In the genomic region with DNA sequence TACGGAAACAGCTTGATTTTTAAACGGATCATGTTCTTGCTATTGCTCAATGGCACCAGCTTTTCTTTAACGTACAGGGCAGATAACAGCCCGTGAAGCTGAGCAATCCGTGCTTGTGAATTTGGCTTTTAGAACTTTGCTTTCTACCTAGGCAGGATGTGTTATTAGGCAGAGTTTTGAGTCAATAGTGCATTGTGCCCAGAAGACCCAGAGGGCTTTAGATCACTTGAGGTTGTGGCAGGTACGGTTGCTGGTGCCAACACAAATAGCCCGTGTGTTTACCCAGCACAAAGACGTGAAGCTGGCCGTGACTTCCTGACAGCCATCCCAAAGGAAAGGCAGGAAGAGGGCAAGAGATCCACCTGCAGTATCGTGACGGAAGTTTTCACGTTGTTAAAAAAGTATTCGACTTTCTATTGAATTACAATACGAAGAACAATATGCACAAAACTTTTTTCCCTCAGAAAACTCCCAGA, we compare ENCODE assay signal across 14 cellular contexts.
DNase-seq lines count a peak whose midpoint lies in the region; ATAC-seq, FAIRE-seq and TF ChIP-seq lines count a peak whose summit lies in the region.
"Had no signal": no experiment of that assay in that cellular context is flagged by ENCODE, and none has a peak within 500 bp of the region (broad histone marks: within the 10 kb centered on the region; RNA-seq: fewer than 3 reads in every experiment).

No MANE protein-coding gene starts in this region.

- H2AFZ ChIP-seq in H9 (ENCODE audit: low read length) (no peak overlapping the region), neuronal stem cell (ENCODE audit: low read length) (no peak overlapping the region)

- no peak overlapping the region for H3K27ac Mint-ChIP-seq in H9
- H3K27ac Mint-ChIP-seq: activated naive CD8-positive, alpha-beta T cell treated with anti-CD3 and anti-CD28 coated beads for 36 hours; T-helper 2 cell treated with Interferon-gamma antibody and Interleukin-4, amounts not matched to agents 5 μg/mL and 100 μg/mL, for 36 hours had no signal

- DNase-seq in H9 (peak; percentile 18), NCI-H2107 (lab: John Stamatoyannopoulos, UW) (peak; percentile 29), T47D (ENCODE audit: low read depth in 1 of 2, low spot score in 1 of 2) (peak; percentile 64 to 78), neuronal stem cell (ENCODE audit: low spot score) (no peak), GM19239 (ENCODE audit: insufficient read length, low spot score) (no peak)
- DNase-seq: activated naive CD8-positive, alpha-beta T cell treated with anti-CD3 and anti-CD28 coated beads for 36 hours; dermis blood vessel endothelial cell; left cardiac atrium had no signal

- H3K4ac ChIP-seq in H9 (ENCODE audit: low read depth, low read length) (no peak overlapping the region), neuronal stem cell (ENCODE audit: low read length) (no peak overlapping the region)

- H2BK12ac ChIP-seq in H9 (ENCODE audit: insufficient read length, low read depth, low read length) (no peak overlapping the region), neuronal stem cell (ENCODE audit: low read length) (no peak overlapping the region)

- no peak overlapping the region for H4K5ac ChIP-seq in H9 (ENCODE audit: insufficient read length, low read depth, low read length)

- H3T11ph ChIP-seq in H9 (ENCODE audit: low read length), result no peak overlapping the region

- peaks cover 12% of the 10 kb centered on the region for H3K27me3 Mint-ChIP-seq in H9 (ENCODE audit: low read depth)

- no CpG with 5 or more reads among the region's 14 CpGs for WGBS in H9 (ENCODE audit: extremely low coverage, insufficient read length, low lambda C conversion rate)
- no CpG with 5 or more reads among the region's 14 CpGs for WGBS in neuronal stem cell (ENCODE audit: extremely low coverage in 2 of 2, insufficient read length in 2 of 2, insufficient replicate concordance in 1 of 2), 2 donors

- H4K91ac ChIP-seq in H9 (ENCODE audit: insufficient read length, low read depth, low read length), result no peak overlapping the region
- no peak overlapping the region for H4K91ac ChIP-seq in neuronal stem cell (ENCODE audit: low read depth, low read length, poor library complexity)

- no peak overlapping the region for H3K56ac ChIP-seq in H9 (ENCODE audit: insufficient read length, low read depth, low read length)

- H3K4me3 ChIP-seq in neuronal stem cell (ENCODE audit: low read length in 2 of 2), result no peak overlapping the region
- H3K4me3 ChIP-seq: BLaER1 treated with 17β-estradiol and CSF1 and Interleukin-3, amounts not matched to agents 10 nM and 100 nM; gastroesophageal sphincter had no signal

- in situ Hi-C loops in T47D (cut with HindIII; ENCODE audit: low pct_unique_long_range_greater_than_20kb, low sequenced_read_pairs), result no loop called here

- no peaks in the 10 kb centered on the region for H3K27me3 ChIP-seq in H9 (ENCODE audit: insufficient read depth, low read length)
- H3K27me3 ChIP-seq in neuronal stem cell (ENCODE audit: control insufficient read depth in 3 of 3, insufficient read depth in 3 of 3, low read depth in 1 of 3, low read length in 3 of 3), result no peaks in the 10 kb centered on the region
- H3K27me3 ChIP-seq: BLaER1 treated with 17β-estradiol and CSF1 and Interleukin-3, amounts not matched to agents 10 nM and 100 nM had no signal

- H3K9ac ChIP-seq in H9 (ENCODE audit: extremely low read depth, insufficient read length, low read length), result no peak overlapping the region
- no peak overlapping the region for H3K9ac ChIP-seq in neuronal stem cell (ENCODE audit: low read depth, low read length, poor library complexity)
- H3K9ac ChIP-seq: BLaER1 treated with 17β-estradiol and CSF1 and Interleukin-3, amounts not matched to agents 10 nM and 100 nM had no signal

- H3K23ac ChIP-seq in H9 (ENCODE audit: insufficient read length, low read depth, low read length), result no peak overlapping the region
- H3K23ac ChIP-seq in neuronal stem cell (ENCODE audit: low read depth, low read length, poor library complexity), result peak overlapping the region; percentile 35

- H2BK5ac ChIP-seq in H9 (ENCODE audit: insufficient read length, low read length), result no peak overlapping the region
- no peak overlapping the region for H2BK5ac ChIP-seq in neuronal stem cell (ENCODE audit: low read length)

- no peaks in the 10 kb centered on the region for H4K20me1 ChIP-seq in H9 (ENCODE audit: control insufficient read depth, insufficient read depth, insufficient read length)
- H4K20me1 ChIP-seq: BLaER1 treated with 17β-estradiol and CSF1 and Interleukin-3, amounts not matched to agents 10 nM and 100 nM had no signal

- no peak overlapping the region for H2AK5ac ChIP-seq in H9 (ENCODE audit: insufficient read length, low read length)
- no peak overlapping the region for H2AK5ac ChIP-seq in neuronal stem cell (ENCODE audit: low read depth, low read length)

- H3K36me3 Mint-ChIP-seq in H9 (ENCODE audit: insufficient read depth in 1 of 3, low read depth in 3 of 3), result no peaks in the 10 kb centered on the region; a peak in 2 of 7 replicates
- H3K36me3 Mint-ChIP-seq: activated naive CD8-positive, alpha-beta T cell treated with anti-CD3 and anti-CD28 coated beads for 36 hours had no signal

- no peaks in the 10 kb centered on the region for H3K9me3 ChIP-seq in H9 (ENCODE audit: control insufficient read depth, low read depth, low read length)
- H3K9me3 ChIP-seq in neuronal stem cell (replicated peaks in 1 of 2; ENCODE audit: control insufficient read depth in 2 of 2, insufficient read depth in 1 of 2, low read depth in 1 of 2, low read length in 2 of 2), result no peaks in the 10 kb centered on the region
- H3K9me3 ChIP-seq: BLaER1 treated with 17β-estradiol and CSF1 and Interleukin-3, amounts not matched to agents 10 nM and 100 nM; gastroesophageal sphincter had no signal

- no peak overlapping the region; a peak in 1 of 5 replicates for H3K4me3 Mint-ChIP-seq in H9
- H3K4me3 Mint-ChIP-seq: activated naive CD8-positive, alpha-beta T cell treated with anti-CD3 and anti-CD28 coated beads for 36 hours; T-helper 2 cell treated with Interferon-gamma antibody and Interleukin-4, amounts not matched to agents 5 μg/mL and 100 μg/mL, for 36 hours had no signal

- no peaks in the 10 kb centered on the region for H3K36me3 ChIP-seq in neuronal stem cell (replicated peaks in 1 of 2; ENCODE audit: control insufficient read depth in 2 of 2, insufficient read depth in 2 of 2, low read length in 2 of 2)
- H3K36me3 ChIP-seq: gastroesophageal sphincter had no signal

- peaks cover 17 to 28% of the 10 kb centered on the region in 2 experiments for H3K4me1 Mint-ChIP-seq in H9
- H3K4me1 Mint-ChIP-seq: activated naive CD8-positive, alpha-beta T cell treated with anti-CD3 and anti-CD28 coated beads for 36 hours had no signal

- H3K23me2 ChIP-seq in H9 (ENCODE audit: insufficient read length, low read depth, low read length, poor library complexity, severe bottlenecking), result peaks cover 2% of the 10 kb centered on the region

- no peaks in the 10 kb centered on the region for H3K4me1 ChIP-seq in H9 (ENCODE audit: insufficient read depth, low read length)
- H3K4me1 ChIP-seq in neuronal stem cell (ENCODE audit: control insufficient read depth in 2 of 2, insufficient read depth in 1 of 2, low read depth in 1 of 2, low read length in 2 of 2), result peaks cover 3 to 4% of the 10 kb centered on the region in 2 donors
- H3K4me1 ChIP-seq: gastroesophageal sphincter had no signal

- no peak for TF ChIP-seq CTCF in H9 (conservative IDR thresholded peaks at IDR 0.05)

- H3K14ac ChIP-seq in H9 (ENCODE audit: insufficient read depth, low read length) (no peak overlapping the region), neuronal stem cell (ENCODE audit: low read length) (no peak overlapping the region)

- ATAC-seq in GM18909 (IDR thresholded peaks at IDR 0.05; ENCODE audit: poor library complexity, unreplicated experiment) (no peak), GM21619 (IDR thresholded peaks at IDR 0.05; ENCODE audit: unreplicated experiment) (no peak), GM19395 (IDR thresholded peaks at IDR 0.05; ENCODE audit: unreplicated experiment) (no peak)
- ATAC-seq: gastroesophageal sphincter had no signal

- H3K9me3 Mint-ChIP-seq in H9, result no peaks in the 10 kb centered on the region
- H3K9me3 Mint-ChIP-seq: activated naive CD8-positive, alpha-beta T cell treated with anti-CD3 and anti-CD28 coated beads for 36 hours; T-helper 2 cell treated with Interferon-gamma antibody and Interleukin-4, amounts not matched to agents 5 μg/mL and 100 μg/mL, for 36 hours had no signal

- H2BK15ac ChIP-seq in H9 (ENCODE audit: low read depth, low read length) (no peak overlapping the region), neuronal stem cell (ENCODE audit: low read length) (no peak overlapping the region)

- H3K79me1 ChIP-seq in H9 (ENCODE audit: insufficient read depth, low read depth, low read length, poor library complexity, severe bottlenecking) (no peaks in the 10 kb centered on the region), neuronal stem cell (ENCODE audit: low read depth, low read length) (no peaks in the 10 kb centered on the region)

- H3K79me2 ChIP-seq in H9 (ENCODE audit: insufficient read depth, low read length), result no peaks in the 10 kb centered on the region

- H3K27ac ChIP-seq in H9 (ENCODE audit: insufficient read length, low read depth, low read length), result no peak overlapping the region
- no peak overlapping the region for H3K27ac ChIP-seq in neuronal stem cell (replicated peaks; ENCODE audit: low read length)
- H3K27ac ChIP-seq: BLaER1 treated with 17β-estradiol and CSF1 and Interleukin-3, amounts not matched to agents 10 nM and 100 nM; gastroesophageal sphincter had no signal

- no peak overlapping the region for H3K4me2 ChIP-seq in H9 (ENCODE audit: insufficient read depth, insufficient read length, low read length)
- no peak overlapping the region for H3K4me2 ChIP-seq in neuronal stem cell (ENCODE audit: insufficient read depth, low read length, poor library complexity, severe bottlenecking)

- no peak overlapping the region for H2BK120ac ChIP-seq in H9 (ENCODE audit: low read depth, low read length, poor library complexity, severe bottlenecking)
- no peak overlapping the region for H2BK120ac ChIP-seq in neuronal stem cell (ENCODE audit: low read depth, low read length)

- no peak for FAIRE-seq in GM19239 (lab: Jason Lieb, UNC)

- H4K8ac ChIP-seq in H9 (replicated peaks; ENCODE audit: insufficient read length, low read depth, low read length) (no peak overlapping the region), neuronal stem cell (ENCODE audit: low read depth, low read length) (no peak overlapping the region)

- H2BK20ac ChIP-seq in H9 (ENCODE audit: low read depth, low read length, poor library complexity, severe bottlenecking), result no peak overlapping the region

- H3K18ac ChIP-seq in H9 (ENCODE audit: insufficient read length, low read depth, low read length) (no peak overlapping the region), neuronal stem cell (ENCODE audit: low read length) (no peak overlapping the region)

Comparison
In these comparisons a context has a peak if more than half of its experiments do, and no peak if none do; other contexts are left out.
1. DNase-seq: peak in H9 (single experiment), NCI-H2107 (single experiment) and T47D (2 of 2); none in neuronal stem cell (single experiment) and GM19239 (single experiment).